ENCODE assay signal across 19 cellular contexts in genomic region chr3:71454513-71455423, GRCh38.
DNase-seq lines count a peak whose midpoint lies in the region; ATAC-seq and TF ChIP-seq lines count a peak whose summit lies in the region.
"Had no signal": no experiment of that assay in that cellular context is flagged by ENCODE, and none has a peak within 500 bp of the region (broad histone marks: within the 10 kb centered on the region; RNA-seq: fewer than 3 reads in every experiment).

No MANE protein-coding gene starts in this region.

- H3K9ac ChIP-seq in OCI-LY3 (ENCODE audit: low read length) = no peak overlapping the region

- no peak for DNase-seq in activated T-cell treated with anti-CD3 and anti-CD28 coated beads, Interleukin-2, amount 50 U/mL, for 4 hours
- no peak for DNase-seq in activated T-cell treated with anti-CD3 and anti-CD28 coated beads, Interleukin-2, amount 50 U/mL, for 1 hour
- no peak for DNase-seq in activated naive CD8-positive, alpha-beta T cell treated with anti-CD3 and anti-CD28 coated beads, Interleukin-2, amount 50 U/mL, for 24 hours
- DNase-seq in HCEC 1CT (no peak), OCI-M2 (lab: John Stamatoyannopoulos, UW; ENCODE audit: unreplicated experiment) (no peak)
- DNase-seq: ACHN; activated gamma-delta T cell treated with Interleukin-2 at 50 U/mL for 16 hours; gastrocnemius medialis; H9; Kasumi-1; NCI-H2081; NK-92 treated with Interleukin-12 subunit alpha and Interleukin-12 subunit beta, amount 100 ng/mL, for 24 hours; WERI-Rb-1 had no signal

- H3K4me1 Mint-ChIP-seq in activated T-cell treated with anti-CD3 and anti-CD28 coated beads, Interleukin-2, amount 50 U/mL, for 4 hours (ENCODE audit: low read depth) = peaks cover 99% of the 10 kb centered on the region
- peaks cover 98% of the 10 kb centered on the region for H3K4me1 Mint-ChIP-seq in activated naive CD8-positive, alpha-beta T cell treated with anti-CD3 and anti-CD28 coated beads, Interleukin-2, amount 50 U/mL, for 24 hours
- H3K4me1 Mint-ChIP-seq in stimulated activated memory B cell treated with anti-CD40 and anti-IgM and Interleukin-4, amounts not matched to agents 10 μg/mL and 1 μg/mL and 100 μg/mL, for 72 hours = peaks cover 55% of the 10 kb centered on the region

- ATAC-seq in activated T-cell treated with anti-CD3 and anti-CD28 coated beads, Interleukin-2, amount 50 U/mL, for 4 hours = peak; percentile 29 to 33
- ATAC-seq in activated naive CD8-positive, alpha-beta T cell treated with anti-CD3 and anti-CD28 coated beads, Interleukin-2, amount 50 U/mL, for 24 hours = peak; percentile 44
- ATAC-seq in stimulated activated memory B cell treated with anti-CD40 and anti-IgM and Interleukin-4, amounts not matched to agents 10 μg/mL and 1 μg/mL and 100 μg/mL, for 72 hours = peak; percentile 34
- ATAC-seq in HG02973 (IDR thresholded peaks at IDR 0.05; ENCODE audit: unreplicated experiment) = no peak
- ATAC-seq: gastrocnemius medialis had no signal

- no peaks in the 10 kb centered on the region for H4K20me1 ChIP-seq in OCI-LY3 (ENCODE audit: insufficient read depth, low read length)

- no peaks in the 10 kb centered on the region for H3K27me3 Mint-ChIP-seq in activated T-cell treated with anti-CD3 and anti-CD28 coated beads, Interleukin-2, amount 50 U/mL, for 4 hours (ENCODE audit: low read depth)
- no peaks in the 10 kb centered on the region for H3K27me3 Mint-ChIP-seq in activated naive CD8-positive, alpha-beta T cell treated with anti-CD3 and anti-CD28 coated beads, Interleukin-2, amount 50 U/mL, for 24 hours
- no peaks in the 10 kb centered on the region for H3K27me3 Mint-ChIP-seq in stimulated activated memory B cell treated with anti-CD40 and anti-IgM and Interleukin-4, amounts not matched to agents 10 μg/mL and 1 μg/mL and 100 μg/mL, for 72 hours

- H3K9me3 Mint-ChIP-seq in activated T-cell treated with anti-CD3 and anti-CD28 coated beads, Interleukin-2, amount 50 U/mL, for 4 hours = no peaks in the 10 kb centered on the region
- no peaks in the 10 kb centered on the region for H3K9me3 Mint-ChIP-seq in activated naive CD8-positive, alpha-beta T cell treated with anti-CD3 and anti-CD28 coated beads, Interleukin-2, amount 50 U/mL, for 24 hours
- no peaks in the 10 kb centered on the region for H3K9me3 Mint-ChIP-seq in stimulated activated memory B cell treated with anti-CD40 and anti-IgM and Interleukin-4, amounts not matched to agents 10 μg/mL and 1 μg/mL and 100 μg/mL, for 72 hours
- H3K9me3 Mint-ChIP-seq: H9 had no signal

- H3K27ac Mint-ChIP-seq in activated naive CD8-positive, alpha-beta T cell treated with anti-CD3 and anti-CD28 coated beads, Interleukin-2, amount 50 U/mL, for 24 hours = peak overlapping the region; percentile 88
- H3K27ac Mint-ChIP-seq in stimulated activated memory B cell treated with anti-CD40 and anti-IgM and Interleukin-4, amounts not matched to agents 10 μg/mL and 1 μg/mL and 100 μg/mL, for 72 hours = peak overlapping the region; percentile 43
- H3K27ac Mint-ChIP-seq: H9 had no signal

- H3K9me3 ChIP-seq in OCI-LY3 (ENCODE audit: insufficient read depth, low read length) = no peaks in the 10 kb centered on the region
- H3K9me3 ChIP-seq: gastrocnemius medialis, thyroid gland had no signal

- H3K4me2 ChIP-seq in OCI-LY3 (ENCODE audit: low read length) = peak overlapping the region; percentile 4; the same call in 1 of the 2 replicates

- H3K27me3 ChIP-seq in OCI-LY3 (ENCODE audit: low read depth, low read length) = peaks cover 95% of the 10 kb centered on the region
- H3K27me3 ChIP-seq: cardiac muscle cell, gastrocnemius medialis, thyroid gland had no signal

- H3K79me2 ChIP-seq in OCI-LY3 (ENCODE audit: low read length) = no peaks in the 10 kb centered on the region

- no peaks in the 10 kb centered on the region for H3K36me3 ChIP-seq in OCI-LY3 (replicated peaks; ENCODE audit: low read depth, low read length)
- H3K36me3 ChIP-seq: cardiac muscle cell, gastrocnemius medialis, thyroid gland, WERI-Rb-1 had no signal

- TF ChIP-seq CTCF in OCI-LY3 (IDR thresholded peaks at IDR 0.05; ENCODE audit: low read depth, low read length) = no peak

- H2AFZ ChIP-seq in OCI-LY3 (ENCODE audit: low read depth, low read length) = no peak overlapping the region

- H3K4me1 ChIP-seq in OCI-LY3 (ENCODE audit: low read length) = peaks cover 20% of the 10 kb centered on the region

- H3K4me3 Mint-ChIP-seq in activated T-cell treated with anti-CD3 and anti-CD28 coated beads, Interleukin-2, amount 50 U/mL, for 4 hours = peak overlapping the region; percentile 76
- peak overlapping the region; percentile 81 for H3K4me3 Mint-ChIP-seq in activated naive CD8-positive, alpha-beta T cell treated with anti-CD3 and anti-CD28 coated beads, Interleukin-2, amount 50 U/mL, for 24 hours
- H3K4me3 Mint-ChIP-seq in stimulated activated memory B cell treated with anti-CD40 and anti-IgM and Interleukin-4, amounts not matched to agents 10 μg/mL and 1 μg/mL and 100 μg/mL, for 72 hours = peak overlapping the region; percentile 32
- H3K4me3 Mint-ChIP-seq: H9 had no signal

- H3K36me3 Mint-ChIP-seq in activated T-cell treated with anti-CD3 and anti-CD28 coated beads, Interleukin-2, amount 50 U/mL, for 4 hours (ENCODE audit: insufficient read depth) = peaks cover 3% of the 10 kb centered on the region
- H3K36me3 Mint-ChIP-seq in activated naive CD8-positive, alpha-beta T cell treated with anti-CD3 and anti-CD28 coated beads, Interleukin-2, amount 50 U/mL, for 24 hours (ENCODE audit: low read depth) = peaks cover 2% of the 10 kb centered on the region
- H3K36me3 Mint-ChIP-seq in stimulated activated memory B cell treated with anti-CD40 and anti-IgM and Interleukin-4, amounts not matched to agents 10 μg/mL and 1 μg/mL and 100 μg/mL, for 72 hours = no peaks in the 10 kb centered on the region

- no peak overlapping the region for H3K27ac ChIP-seq in OCI-LY3 (ENCODE audit: low read length)
- H3K27ac ChIP-seq: cardiac muscle cell, gastrocnemius medialis, SK-N-MC, thyroid gland, WERI-Rb-1 had no signal

- no peak overlapping the region for H3K4me3 ChIP-seq in OCI-LY3 (ENCODE audit: low read length)
- H3K4me3 ChIP-seq: cardiac muscle cell, gastrocnemius medialis, SK-N-MC, thyroid gland had no signal
